Comparison of ENCODE assay signal across 1 cellular context in genomic region chr6:42452171-42453026, GRCh38.
TF ChIP-seq lines count a peak whose summit lies in the region.

No MANE protein-coding gene starts in this region.

TF ChIP-seq in Ishikawa, 13 proteins besides CTCF, POLR2A, EP300 and RAD21 (continued from another document):
- TF ChIP-seq REST (IDR thresholded peaks at IDR 0.05; ENCODE audit: low read depth) (no peak), YY1 (IDR thresholded peaks at IDR 0.05; ENCODE audit: low read depth) (no peak; the same call in 1 of the 2 replicates), TAF1 (IDR thresholded peaks at IDR 0.05; ENCODE audit: low read depth) (peak; percentile 24; the same call in 1 of the 2 replicates), CREB1 (IDR thresholded peaks at IDR 0.05; ENCODE audit: low read depth) (no peak), TCF12 (IDR thresholded peaks at IDR 0.05; ENCODE audit: low read depth) (peak; percentile 4; the same call in 1 of the 2 replicates), TEAD4 (IDR thresholded peaks at IDR 0.05) (no peak), ZBTB7A (IDR thresholded peaks at IDR 0.05; ENCODE audit: low read depth) (no peak; the same call in 1 of the 2 replicates), CEBPB (IDR thresholded peaks at IDR 0.05) (no peak), NFIC (IDR thresholded peaks at IDR 0.05) (no peak)
